In the genomic region with DNA sequence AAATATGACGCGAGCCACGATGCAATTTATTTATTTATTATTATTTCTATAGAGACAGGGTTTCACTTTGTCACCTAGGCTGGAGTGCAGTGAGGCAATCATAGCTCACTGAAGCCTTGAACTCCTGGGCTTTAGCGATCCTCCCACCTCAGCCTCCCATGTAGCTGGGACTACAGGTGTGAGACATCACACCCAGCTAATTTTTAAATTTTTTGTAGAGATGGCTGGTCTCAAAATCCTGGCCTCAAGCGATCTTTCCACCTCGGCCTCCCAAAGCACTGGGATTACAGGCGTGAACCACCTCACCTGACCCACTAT, we compare ENCODE assay signal across 1 cellular context.
TF ChIP-seq lines count a peak whose summit lies in the region.

No MANE protein-coding gene starts in this region.

TF ChIP-seq in neural cell, 6 proteins besides CTCF, POLR2A, EP300 and RAD21 (continued from another document):
- TF ChIP-seq REST (IDR thresholded peaks at IDR 0.05; ENCODE audit: borderline replicate concordance) = no peak
- TF ChIP-seq EZH2 (IDR thresholded peaks at IDR 0.05; ENCODE audit: borderline replicate concordance, insufficient read depth, low read length, poor library complexity, severe bottlenecking) = no peak
- no peak for TF ChIP-seq POLR2AphosphoS5 (IDR thresholded peaks at IDR 0.05)
TF ChIP-seq in neural cell: peak in this region for 0.
